1 cellular context compared by ENCODE assay signal in the genomic region with DNA sequence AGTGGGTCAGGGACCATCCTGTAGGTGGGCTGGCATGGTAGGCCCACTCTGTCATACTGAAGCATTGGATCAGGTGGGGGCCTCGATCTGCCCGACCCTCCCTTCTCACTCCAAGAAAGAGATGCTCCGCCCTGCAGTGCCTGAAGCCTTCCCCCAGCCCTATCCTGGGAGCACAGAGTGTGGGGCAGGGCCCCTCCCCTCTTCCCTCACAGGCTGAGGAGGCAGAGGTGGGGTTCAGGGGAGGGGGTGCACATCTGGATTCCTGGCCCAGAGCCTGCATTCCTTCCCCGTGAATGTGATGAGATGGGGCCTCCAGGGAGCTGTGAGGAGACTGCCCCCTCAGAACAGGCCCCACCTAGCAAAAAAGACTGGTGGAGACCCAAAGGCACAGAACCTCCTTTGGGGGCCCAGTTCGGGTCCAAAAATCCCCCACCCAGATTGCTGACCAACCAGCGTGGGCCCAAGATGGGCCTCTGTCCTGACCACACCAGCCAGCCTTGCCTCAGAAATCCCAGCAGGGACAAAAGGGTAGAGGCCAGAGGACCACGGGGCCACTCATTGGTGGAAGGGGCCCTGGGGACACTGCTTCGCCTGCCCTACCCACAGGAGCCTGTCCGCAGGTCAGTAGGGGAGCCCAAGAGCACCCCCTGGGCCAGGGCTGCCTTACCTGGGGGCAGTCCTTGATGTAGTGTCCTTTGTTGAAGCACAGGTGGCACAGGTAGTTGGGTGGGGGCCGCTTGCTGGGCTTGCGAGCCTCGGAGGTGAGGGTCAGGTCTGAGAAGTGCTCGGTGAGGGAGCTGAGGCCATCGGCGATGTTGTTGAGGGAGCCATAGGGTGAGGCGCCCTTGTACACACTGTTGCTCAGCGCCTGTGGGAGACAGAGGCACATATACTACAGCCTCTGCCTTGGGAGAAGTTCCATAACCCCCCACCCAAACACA.
TF ChIP-seq lines count a peak whose summit lies in the region.

No MANE protein-coding gene starts in this region.

TF ChIP-seq in WTC11, 78 proteins besides CTCF, POLR2A, EP300 and RAD21 (continued from another document):
- TF ChIP-seq ATF6 (CRISPR knock-in tag; IDR thresholded peaks at IDR 0.05) = no peak
- no peak for TF ChIP-seq CREB1 (CRISPR knock-in tag; IDR thresholded peaks at IDR 0.05)
- TF ChIP-seq CBFB (CRISPR knock-in tag; IDR thresholded peaks at IDR 0.05; ENCODE audit: low read depth) = no peak
- no peak for TF ChIP-seq ERG (CRISPR knock-in tag; IDR thresholded peaks at IDR 0.05)
